8 cellular contexts compared by ENCODE assay signal in the genomic region with DNA sequence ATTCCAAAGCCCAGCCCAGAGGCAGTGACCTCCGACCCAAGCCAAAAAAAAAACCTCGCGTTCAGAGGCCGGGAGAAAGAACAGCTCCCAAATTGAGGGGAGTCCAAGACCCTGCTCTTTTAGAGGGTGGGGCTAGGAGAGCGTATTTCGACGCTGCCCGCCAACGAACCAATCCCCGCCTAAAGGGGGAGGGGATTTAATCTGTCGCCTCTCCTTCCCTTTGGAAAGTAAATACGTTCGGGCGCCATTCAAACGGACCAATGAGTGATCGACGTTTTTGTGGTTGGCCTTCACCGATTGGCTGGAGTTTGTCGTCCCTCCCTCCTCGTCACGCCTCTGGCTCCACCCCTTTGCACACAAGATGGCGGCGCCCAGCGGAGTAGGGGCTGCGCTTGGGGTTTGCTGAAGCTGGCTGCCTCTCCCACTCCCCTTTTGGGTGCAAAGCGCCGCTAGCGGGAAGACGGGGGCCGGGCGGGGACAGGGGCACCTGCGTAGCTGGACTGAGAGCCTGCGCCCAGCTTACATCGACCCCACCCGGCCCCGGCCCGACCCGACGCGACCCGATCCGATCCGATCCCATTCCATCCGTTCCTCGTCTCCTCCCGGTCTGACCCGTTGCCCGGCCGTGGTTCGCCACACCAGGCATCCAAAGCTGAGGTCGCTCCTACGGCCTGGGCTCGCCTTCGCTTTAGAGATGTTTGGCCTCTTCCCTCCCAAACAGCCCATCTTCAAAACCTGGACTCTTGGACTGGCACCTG. TPM values are rescaled to one million over a fixed set of nuclear protein-coding genes. Genes with fewer than 3 reads are reported as not detected.
DNase-seq lines count a peak whose midpoint lies in the region; ATAC-seq and TF ChIP-seq lines count a peak whose summit lies in the region.

A gene (plus strand): TSS at position 355 of the 758 bp plus-strand sequence. CDS start 596 bp downstream, outside the sequence.

- peaks cover 60% of the 10 kb centered on the region for H3K4me1 Mint-ChIP-seq in activated CD4-positive, alpha-beta T cell treated with anti-CD3 and anti-CD28 coated beads, Interleukin-2, amount 10 ng/mL, durations not matched to agents 7 days and 5 days

- peak; percentile 86 for DNase-seq in BJ (ENCODE audit: low read depth)
- peak; percentile 100 for DNase-seq in NCI-H526 treated with DMSO at 0.1 percent for 48 hours (lab: John Stamatoyannopoulos, UW)
- DNase-seq in activated CD4-positive, alpha-beta T cell treated with anti-CD3 and anti-CD28 coated beads, Interleukin-2, amount 10 ng/mL, durations not matched to agents 7 days and 5 days, result peak; percentile 98
- DNase-seq in coronary artery (ENCODE audit: low spot score), result peak; percentile 97
- DNase-seq in left colon, result peak; percentile 94 to 97
- DNase-seq in stimulated activated CD4-positive, alpha-beta T cell treated with anti-CD3 and anti-CD28 coated beads, Interleukin-1b, Interleukin-23, amount 100 ng/mL, for 48 hours, result peak; percentile 95

- H3K27ac Mint-ChIP-seq in activated CD4-positive, alpha-beta T cell treated with anti-CD3 and anti-CD28 coated beads, Interleukin-2, amount 10 ng/mL, durations not matched to agents 7 days and 5 days, result peak within 1 kb of the TSS; percentile 99

- intact Hi-C loops in left colon (cut with DNase I, micrococcal nuclease), result no loop called here

- ATAC-seq in GM19324 (IDR thresholded peaks at IDR 0.05; ENCODE audit: low FRiP score, unreplicated experiment) (peak; percentile 89), HG03469 (IDR thresholded peaks at IDR 0.05; ENCODE audit: unreplicated experiment) (peak; percentile 89), left colon (peak; percentile 96)

- POLR2A ChIA-PET in BJ (lab: Charles Lee), result no interaction called here
- POLR2A ChIA-PET in activated CD4-positive, alpha-beta T cell treated with anti-CD3 and anti-CD28 coated beads, Interleukin-2, amount 10 ng/mL, durations not matched to agents 7 days and 5 days (lab: Charles Lee), result no interaction called here

- no peaks in the 10 kb centered on the region for H3K9me3 Mint-ChIP-seq in activated CD4-positive, alpha-beta T cell treated with anti-CD3 and anti-CD28 coated beads, Interleukin-2, amount 10 ng/mL, durations not matched to agents 7 days and 5 days

- H3K27me3 ChIP-seq in BJ (ENCODE audit: control insufficient read depth, insufficient read depth, low read length), result no peaks in the 10 kb centered on the region

- no peaks in the 10 kb centered on the region; the same call in 1 of the 2 replicates for H3K36me3 ChIP-seq in BJ (ENCODE audit: control insufficient read depth, insufficient read depth, low read length)

- H3K4me3 Mint-ChIP-seq in activated CD4-positive, alpha-beta T cell treated with anti-CD3 and anti-CD28 coated beads, Interleukin-2, amount 10 ng/mL, durations not matched to agents 7 days and 5 days, result peak within 1 kb of the TSS; percentile 91

- H3K27ac ChIP-seq in coronary artery, result peak within 1 kb of the TSS; percentile 80 to 92

- TF ChIP-seq CTCF in BJ (IDR thresholded peaks at IDR 0.05; ENCODE audit: insufficient read depth, low read depth, low read length) (no peak), coronary artery (IDR thresholded peaks at IDR 0.05) (no peak)

- peaks cover 21% of the 10 kb centered on the region for H3K27me3 Mint-ChIP-seq in activated CD4-positive, alpha-beta T cell treated with anti-CD3 and anti-CD28 coated beads, Interleukin-2, amount 10 ng/mL, durations not matched to agents 7 days and 5 days

- peaks cover 10% of the 10 kb centered on the region for H3K36me3 Mint-ChIP-seq in activated CD4-positive, alpha-beta T cell treated with anti-CD3 and anti-CD28 coated beads, Interleukin-2, amount 10 ng/mL, durations not matched to agents 7 days and 5 days (ENCODE audit: low read depth)

- CTCF ChIA-PET in BJ (lab: Yijun Ruan, JAX), result interaction anchor here (1.3 to 3.7 kb wide), 3 partner anchors 12 to 141 kb away, joined by 4 to 37 read pairs (median 4); no protein-coding TSS in a partner anchor
- CTCF ChIA-PET in activated CD4-positive, alpha-beta T cell treated with anti-CD3 and anti-CD28 coated beads, Interleukin-2, amount 10 ng/mL, durations not matched to agents 7 days and 5 days (lab: Charles Lee), result interaction anchor here (0.6 to 1.6 kb wide), 5 partner anchors 10 to 163 kb away, joined by 3 to 6 read pairs (median 4); no protein-coding TSS in a partner anchor

- H3K4me3 ChIP-seq in BJ (ENCODE audit: low read depth, low read length), result peak within 1 kb of the TSS; percentile 78
- peak within 1 kb of the TSS; percentile 98 for H3K4me3 ChIP-seq in coronary artery

RNA-seq across cellular contexts. Expression of the gene that starts here (rescaled TPM):
- polyA plus RNA-seq in BJ (2011; rRNA removed), result 38.4 and 65.1 TPM in 2 replicates
- polyA minus RNA-seq in BJ (2011; rRNA and poly(A)+ RNA removed), result 59.0 and 73.0 TPM in 2 replicates
- 10 to 100 TPM; 38.3 to 38.8 TPM for total RNA-seq in activated CD4-positive, alpha-beta T cell treated with anti-CD3 and anti-CD28 coated beads, Interleukin-2, amount 10 ng/mL, durations not matched to agents 7 days and 5 days
- 10 to 100 TPM; 19.9 to 24.0 TPM for total RNA-seq in left colon

Comparison
In these comparisons a context has a peak if more than half of its experiments do, and no peak if none do; other contexts are left out.
1. Peak in every context shown above with its lines: DNase-seq, ATAC-seq, H3K4me3 ChIP-seq and H3K27ac ChIP-seq.